ENCODE assay signal across 1 cellular context in genomic region chr17:32349854-32350661, GRCh38.
TF ChIP-seq lines count a peak whose summit lies in the region.

Gene ZNF207 (plus strand): TSS chr17:32350157. CDS start chr17:32350286, 129 bp downstream.

TF ChIP-seq in HepG2, 621 proteins besides CTCF, POLR2A, EP300 and RAD21 (continued from another document and continues in another):
- peak in 1 of 2 experiments; percentile 57; a peak in 1 of 4 replicates for TF ChIP-seq REST (IDR thresholded peaks at IDR 0.05; ENCODE audit: borderline replicate concordance in 1 of 2, low read depth in 1 of 2, low read length in 2 of 2)
- TF ChIP-seq HNF4G (IDR thresholded peaks at IDR 0.05; ENCODE audit: borderline replicate concordance, low read depth, low read length): no peak
- TF ChIP-seq HNF4G (CRISPR knock-in tag; IDR thresholded peaks at IDR 0.05; ENCODE audit: borderline replicate concordance, low read depth): no peak
- no peak for TF ChIP-seq BCLAF1 (IDR thresholded peaks at IDR 0.05)
- no peak for TF ChIP-seq KDM4B (CRISPR knock-in tag; IDR thresholded peaks at IDR 0.05)
- no peak; the same call in 1 of the 2 replicates for TF ChIP-seq ZBTB10 (CRISPR knock-in tag; IDR thresholded peaks at IDR 0.05; ENCODE audit: borderline replicate concordance)
- peak; percentile 67; the same call in 1 of the 2 replicates for TF ChIP-seq ZBTB4 (CRISPR knock-in tag; IDR thresholded peaks at IDR 0.05; ENCODE audit: borderline replicate concordance)
- no peak for TF ChIP-seq ATF7 (IDR thresholded peaks at IDR 0.05)
- TF ChIP-seq ATF7 (CRISPR knock-in tag; IDR thresholded peaks at IDR 0.05): no peak
- TF ChIP-seq ESRRA (CRISPR knock-in tag; IDR thresholded peaks at IDR 0.05; ENCODE audit: low read depth): no peak
- TF ChIP-seq DMAP1 (CRISPR knock-in tag; IDR thresholded peaks at IDR 0.05): peak; percentile 94
- peak; percentile 99 for TF ChIP-seq YY1 (IDR thresholded peaks at IDR 0.05; ENCODE audit: insufficient read depth, insufficient replicate concordance, low read depth, low read length)
- 0 out of 2 replicates have a peak, but pooled peaks have one; percentile 44 for TF ChIP-seq IRF1 (CRISPR knock-in tag; IDR thresholded peaks at IDR 0.05; ENCODE audit: low read depth)
- TF ChIP-seq ZNF7 (CRISPR knock-in tag; IDR thresholded peaks at IDR 0.05): no peak
- TF ChIP-seq TOE1 (CRISPR knock-in tag; IDR thresholded peaks at IDR 0.05): no peak
- TF ChIP-seq ZNF44 (CRISPR knock-in tag; IDR thresholded peaks at IDR 0.05): peak; percentile 87
- peak; percentile 79; the same call in 1 of the 2 replicates for TF ChIP-seq TSC22D2 (CRISPR knock-in tag; IDR thresholded peaks at IDR 0.05; ENCODE audit: borderline replicate concordance)
- TF ChIP-seq NRL (CRISPR knock-in tag; IDR thresholded peaks at IDR 0.05; ENCODE audit: borderline replicate concordance): no peak
- TF ChIP-seq ZNF264 (CRISPR knock-in tag; IDR thresholded peaks at IDR 0.05): peak; percentile 49; the same call in 1 of the 2 replicates
- no peak for TF ChIP-seq ZKSCAN5 (CRISPR knock-in tag; IDR thresholded peaks at IDR 0.05)
- TF ChIP-seq ZBTB3 (CRISPR knock-in tag; IDR thresholded peaks at IDR 0.05; ENCODE audit: borderline replicate concordance, low read depth): no peak
- TF ChIP-seq HMGA1 (CRISPR knock-in tag; conservative IDR thresholded peaks at IDR 0.05): no peak
- TF ChIP-seq KDM3A (CRISPR knock-in tag; IDR thresholded peaks at IDR 0.05; ENCODE audit: low read depth): 0 out of 2 replicates have a peak, but pooled peaks have one; percentile 61
- no peak for TF ChIP-seq MNT (IDR thresholded peaks at IDR 0.05)
- peak; percentile 78; the same call in 1 of the 2 replicates for TF ChIP-seq DR1 (CRISPR knock-in tag; IDR thresholded peaks at IDR 0.05)
- no peak for TF ChIP-seq CEBPZ (IDR thresholded peaks at IDR 0.05; ENCODE audit: low read length)
- no peak for TF ChIP-seq MTA1 (CRISPR knock-in tag; IDR thresholded peaks at IDR 0.05; ENCODE audit: borderline replicate concordance)
- TF ChIP-seq CHD4 (IDR thresholded peaks at IDR 0.05; ENCODE audit: borderline replicate concordance, low read length): no peak; the same call in 1 of the 2 replicates
- TF ChIP-seq ZNF18 (CRISPR knock-in tag; IDR thresholded peaks at IDR 0.05; ENCODE audit: insufficient replicate concordance): no peak
- TF ChIP-seq POLR2AphosphoS2 (IDR thresholded peaks at IDR 0.05; ENCODE audit: low read depth, low read length): peak; percentile 89; the same call in 1 of the 2 replicates
- TF ChIP-seq ZNF644 (CRISPR knock-in tag; IDR thresholded peaks at IDR 0.05; ENCODE audit: low read depth): no peak
- TF ChIP-seq DNMT1 (CRISPR knock-in tag; IDR thresholded peaks at IDR 0.05): no peak
- no peak for TF ChIP-seq ZNF776 (CRISPR knock-in tag; IDR thresholded peaks at IDR 0.05)
